In the genomic region with DNA sequence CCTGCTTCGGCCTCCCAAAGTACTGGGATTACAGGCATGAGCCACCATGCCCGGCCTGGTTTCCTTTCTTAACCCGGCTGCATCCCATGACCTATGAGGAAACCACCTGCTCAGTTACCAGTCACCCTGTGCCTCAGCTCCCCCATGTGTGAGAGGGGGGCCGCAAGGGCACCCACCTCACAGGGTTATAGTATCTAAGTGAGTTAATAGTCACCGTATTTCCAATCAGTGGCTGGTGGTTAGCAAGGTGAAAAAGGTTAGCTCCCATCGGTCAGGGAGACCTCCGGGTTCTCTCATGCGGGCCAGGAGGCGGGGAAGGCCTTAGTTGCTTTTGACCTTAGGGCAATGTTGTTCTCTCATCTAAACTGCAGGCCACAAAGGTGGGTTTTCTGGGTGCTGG, we compare ENCODE assay signal across 1 cellular context.
TF ChIP-seq lines count a peak whose summit lies in the region.

No MANE protein-coding gene starts in this region.

TF ChIP-seq in GM23338, 12 proteins besides CTCF, POLR2A, EP300 and RAD21 (continued from another document):
- TF ChIP-seq ZNF331 (CRISPR knock-in tag; IDR thresholded peaks at IDR 0.05; ENCODE audit: low read depth): no peak
